Comparison of ENCODE assay signal across 1 cellular context in genomic region chr11:111378773-111379499, GRCh38.
TF ChIP-seq lines count a peak whose summit lies in the region.

TSS of gene POU2AF1 (minus strand) at chr11:111379275. CDS start at chr11:111379177, 98 bp downstream.

TF ChIP-seq in HepG2, 621 proteins besides CTCF, POLR2A, EP300 and RAD21 (continued from another document):
- TF ChIP-seq GPBP1L1 (CRISPR knock-in tag; IDR thresholded peaks at IDR 0.05) = no peak
- TF ChIP-seq ZFP91 (CRISPR knock-in tag; IDR thresholded peaks at IDR 0.05; ENCODE audit: borderline replicate concordance) = no peak
- no peak for TF ChIP-seq ZBTB7A (CRISPR knock-in tag; IDR thresholded peaks at IDR 0.05)
- TF ChIP-seq PHF8 (CRISPR knock-in tag; IDR thresholded peaks at IDR 0.05) = no peak
- no peak for TF ChIP-seq MXI1 (IDR thresholded peaks at IDR 0.05; ENCODE audit: borderline replicate concordance, low read depth, low read length)
- no peak for TF ChIP-seq SMAD9 (CRISPR knock-in tag; IDR thresholded peaks at IDR 0.05)
- TF ChIP-seq ELK4 (CRISPR knock-in tag; IDR thresholded peaks at IDR 0.05; ENCODE audit: borderline replicate concordance) = no peak
- TF ChIP-seq XBP1 (CRISPR knock-in tag; IDR thresholded peaks at IDR 0.05) = no peak
- no peak for TF ChIP-seq NFE2L2 (IDR thresholded peaks at IDR 0.05; ENCODE audit: low read length)
- no peak for TF ChIP-seq NR2C2 (CRISPR knock-in tag; IDR thresholded peaks at IDR 0.05; ENCODE audit: borderline replicate concordance)
- TF ChIP-seq SIN3A (IDR thresholded peaks at IDR 0.05; ENCODE audit: borderline replicate concordance, low read depth, low read length) = no peak
- TF ChIP-seq ZNF282 (IDR thresholded peaks at IDR 0.05; ENCODE audit: partially characterized antibody) = no peak
- TF ChIP-seq ZNF615 (CRISPR knock-in tag; IDR thresholded peaks at IDR 0.05; ENCODE audit: borderline replicate concordance) = no peak
- no peak for TF ChIP-seq MATR3 (CRISPR knock-in tag; IDR thresholded peaks at IDR 0.05)
TF ChIP-seq in HepG2: peak in this region for 0.
